In the genomic region with DNA sequence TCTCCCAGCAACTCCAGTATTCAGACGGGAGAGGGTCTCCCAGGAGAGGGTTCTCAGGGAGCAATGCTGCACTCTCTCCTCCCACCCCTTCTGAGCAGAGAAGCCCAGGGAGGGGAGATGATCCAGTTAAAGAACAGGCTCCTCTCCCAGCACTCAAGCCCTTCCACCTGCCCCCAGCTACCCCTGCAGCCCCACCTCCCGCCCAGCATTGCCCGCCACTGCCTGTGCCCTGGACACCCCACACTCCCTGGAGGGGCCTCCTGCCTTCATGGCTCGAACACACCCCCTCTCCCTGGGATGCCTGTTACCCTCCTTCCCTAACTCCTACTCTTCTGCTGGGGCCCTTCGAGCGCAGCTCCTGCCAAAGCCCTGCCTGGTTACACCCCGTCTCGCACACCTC, we compare ENCODE assay signal across 34 cellular contexts.
"Had no signal": no experiment of that assay in that cellular context is flagged by ENCODE, and none has a peak within 500 bp of the region (broad histone marks: within the 10 kb centered on the region; RNA-seq: fewer than 3 reads in every experiment).

No MANE protein-coding gene starts in this region.

- H3K27me3 ChIP-seq: SJCRH30 had no signal

- H3K27ac Mint-ChIP-seq: activated B cell treated with CpG ODN at 0.5 μM for 24 hours; activated CD4-positive, alpha-beta memory T cell treated with anti-CD3 and anti-CD28 coated beads, Interleukin-2, amount 10 ng/mL, durations not matched to agents 7 days and 5 days; activated naive CD8-positive, alpha-beta T cell treated with anti-CD3 and anti-CD28 coated beads for 36 hours; activated T-cell treated with anti-CD3 and anti-CD28 coated beads, Interleukin-2, amount 50 U/mL, for 72 hours; activated T-helper 17 cell treated with anti-CD3 and anti-CD28 coated beads, Interleukin-2, amount 50 U/mL, for 72 hours; T-helper 1 cell treated with Interleukin-12 subunit alpha and Interleukin-12 subunit beta and Interleukin-4 antibody, amounts not matched to agents 30 μg/mL and 1 μg/mL, for 36 hours; T-helper 2 cell treated with Interferon-gamma antibody and Interleukin-4, amounts not matched to agents 5 μg/mL and 100 μg/mL, for 36 hours had no signal

- H3K4me3 Mint-ChIP-seq: activated B cell treated with CpG ODN at 0.5 μM for 24 hours; activated CD4-positive, alpha-beta memory T cell treated with anti-CD3 and anti-CD28 coated beads, Interleukin-2, amount 10 ng/mL, durations not matched to agents 7 days and 5 days; activated naive CD8-positive, alpha-beta T cell treated with anti-CD3 and anti-CD28 coated beads for 36 hours; activated T-cell treated with anti-CD3 and anti-CD28 coated beads, Interleukin-2, amount 50 U/mL, for 72 hours; activated T-helper 17 cell treated with anti-CD3 and anti-CD28 coated beads, Interleukin-2, amount 50 U/mL, for 72 hours; central memory CD8-positive, alpha-beta T cell; T-helper 1 cell treated with Interleukin-12 subunit alpha and Interleukin-12 subunit beta and Interleukin-4 antibody, amounts not matched to agents 30 μg/mL and 1 μg/mL, for 36 hours; T-helper 2 cell treated with Interferon-gamma antibody and Interleukin-4, amounts not matched to agents 5 μg/mL and 100 μg/mL, for 36 hours had no signal

- H3K9ac ChIP-seq: KMS-11 had no signal

- ATAC-seq: activated T-cell treated with anti-CD3 and anti-CD28 coated beads, Interleukin-2, amount 50 U/mL, for 72 hours; activated T-helper 17 cell treated with anti-CD3 and anti-CD28 coated beads, Interleukin-2, amount 50 U/mL, for 72 hours had no signal

- H3K4me2 ChIP-seq: KMS-11, PC-9 had no signal

- H3K36me3 ChIP-seq: brain microvascular endothelial cell, SJCRH30 had no signal

- H3K36me3 Mint-ChIP-seq: activated naive CD8-positive, alpha-beta T cell treated with anti-CD3 and anti-CD28 coated beads for 36 hours had no signal

- DNase-seq: activated B cell treated with CpG ODN at 0.5 μM for 24 hours; activated CD4-positive, alpha-beta memory T cell treated with anti-CD3 and anti-CD28 coated beads, Interleukin-2, amount 10 ng/mL, durations not matched to agents 7 days and 5 days; activated CD4-positive, alpha-beta T cell treated with anti-CD3 and anti-CD28 coated beads for 4 hours; activated CD4-positive, CD25-positive, alpha-beta regulatory T cell treated with anti-CD3 and anti-CD28 coated beads, Interleukin-2, amount 50 U/mL, for 72 hours; activated CD8-positive, alpha-beta memory T cell treated with anti-CD3 and anti-CD28 coated beads for 24 hours; activated effector memory CD4-positive, alpha-beta T cell treated with anti-CD3 and anti-CD28 coated beads, Interleukin-2, amount 50 U/mL, for 16 hours; activated naive CD4-positive, alpha-beta T cell; activated naive CD4-positive, alpha-beta T cell treated with anti-CD3 and anti-CD28 coated beads, Interleukin-2, amount 50 U/mL, for 16 hours; activated naive CD8-positive, alpha-beta T cell treated with anti-CD3 and anti-CD28 coated beads for 36 hours; activated T-cell treated with anti-CD3 and anti-CD28 coated beads, Interleukin-2, amount 50 U/mL, for 1 hour; activated T-cell treated with anti-CD3 and anti-CD28 coated beads, Interleukin-2, amount 50 U/mL, for 72 hours; amniotic stem cell; aorta; brain microvascular endothelial cell; MM.1S; NCI-H1048; NCI-H1105 treated with DMSO at 0.1 percent for 48 hours; NCI-H1436; NCI-H1694; NCI-H1930; NCI-H2081 treated with DMSO at 0.1 percent for 48 hours; NCI-H226; NCI-H446 treated with DMSO at 0.1 percent for 48 hours; NCI-H524; NCI-H69; PC-9; SHP77; SJCRH30 had no signal

- H2AFZ ChIP-seq: PC-9 had no signal

- H3K4me1 ChIP-seq: SJCRH30 had no signal

- H3K9me3 Mint-ChIP-seq: activated B cell treated with CpG ODN at 0.5 μM for 24 hours; activated CD4-positive, alpha-beta memory T cell treated with anti-CD3 and anti-CD28 coated beads, Interleukin-2, amount 10 ng/mL, durations not matched to agents 7 days and 5 days; activated naive CD8-positive, alpha-beta T cell treated with anti-CD3 and anti-CD28 coated beads for 36 hours; activated T-cell treated with anti-CD3 and anti-CD28 coated beads, Interleukin-2, amount 50 U/mL, for 72 hours; activated T-helper 17 cell treated with anti-CD3 and anti-CD28 coated beads, Interleukin-2, amount 50 U/mL, for 72 hours; central memory CD8-positive, alpha-beta T cell; T-helper 1 cell treated with Interleukin-12 subunit alpha and Interleukin-12 subunit beta and Interleukin-4 antibody, amounts not matched to agents 30 μg/mL and 1 μg/mL, for 36 hours; T-helper 2 cell treated with Interferon-gamma antibody and Interleukin-4, amounts not matched to agents 5 μg/mL and 100 μg/mL, for 36 hours had no signal

- H3K27ac ChIP-seq: brain microvascular endothelial cell, KMS-11, PC-9, SJCRH30, SK-N-MC had no signal

- H3K4me3 ChIP-seq: PC-9, SJCRH30, SK-N-MC had no signal

- H3K9me3 ChIP-seq: SJCRH30 had no signal
